ENCODE assay signal across 8 cellular contexts in the genomic region with DNA sequence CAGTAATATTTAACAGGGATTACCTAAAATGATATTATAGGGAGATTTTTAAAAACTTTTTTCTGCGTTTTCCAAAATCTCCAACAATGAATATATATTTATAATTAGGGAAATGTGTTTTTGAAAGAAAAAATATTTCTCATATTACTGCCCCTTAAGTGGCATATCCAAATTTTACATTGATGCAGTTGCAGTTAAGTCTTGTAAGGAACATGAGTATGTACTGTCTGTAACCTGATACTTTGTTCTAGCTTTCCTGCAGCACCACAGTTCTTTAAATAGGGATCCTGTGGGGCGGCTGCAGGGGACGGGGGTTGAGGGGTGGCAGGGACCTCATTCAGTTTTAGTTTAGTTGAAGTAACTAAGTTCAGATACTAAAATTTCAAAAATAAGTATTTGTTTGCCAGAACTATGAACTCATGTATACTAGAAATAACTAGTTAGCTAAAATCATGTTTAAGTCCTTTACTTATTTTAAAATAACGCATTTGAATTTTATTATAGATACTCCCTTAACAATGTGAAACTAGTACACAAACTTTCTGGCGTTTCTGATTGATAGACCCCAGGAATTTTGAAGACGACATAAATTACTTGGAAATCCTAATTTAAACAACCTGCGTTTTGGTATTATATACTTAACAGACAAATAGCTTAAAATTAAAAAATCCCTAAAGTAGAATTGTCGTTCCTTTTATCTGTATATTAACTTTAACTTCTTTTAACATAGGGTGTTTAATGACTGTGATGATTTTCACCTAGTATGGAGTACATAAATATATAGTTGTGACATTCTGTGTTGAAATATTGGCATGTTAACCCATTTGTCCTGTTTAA. TPM values are rescaled to one million over a fixed set of nuclear protein-coding genes. Genes with fewer than 3 reads are reported as not detected.
DNase-seq lines count a peak whose midpoint lies in the region; ATAC-seq and TF ChIP-seq lines count a peak whose summit lies in the region.

No MANE protein-coding gene starts in this region.

- DNase-seq in DMS53 (lab: John Stamatoyannopoulos, UW), result peak; percentile 88
- DNase-seq in HL-60 (ENCODE audit: low read depth in 1 of 2, low spot score in 1 of 2), result peak; percentile 28 to 62
- DNase-seq in SIG-M5 treated with dmso at 0.1 percent for 504 hours (lab: John Stamatoyannopoulos, UW; ENCODE audit: unreplicated experiment), result peak; percentile 81
- DNase-seq in heart left ventricle, result peak in 4 of 5 donors; percentile 50 to 64 (median 58)
- DNase-seq in prostate gland (ENCODE audit: low spot score), result peak; percentile 19
- DNase-seq in DMS79 (lab: John Stamatoyannopoulos, UW), result no peak

- H3K4me3 ChIP-seq in HL-60 (replicated peaks; ENCODE audit: insufficient read depth, low read length) (peak overlapping the region; percentile 31), heart left ventricle (peak overlapping the region; percentile 33 to 73 (median 64)), prostate gland (peak overlapping the region; percentile 33 to 35)

- TF ChIP-seq CTCF in HL-60 (IDR thresholded peaks at IDR 0.05; ENCODE audit: insufficient read depth, low read length), result no peak
- TF ChIP-seq CTCF in heart left ventricle (IDR thresholded peaks at IDR 0.05), result no peak
- no peak for TF ChIP-seq CTCF in prostate gland (IDR thresholded peaks at IDR 0.05)

- no peaks in the 10 kb centered on the region for H3K36me3 ChIP-seq in heart left ventricle
- no peaks in the 10 kb centered on the region for H3K36me3 ChIP-seq in prostate gland

- H3K9me3 ChIP-seq in heart left ventricle, result no peaks in the 10 kb centered on the region
- no peaks in the 10 kb centered on the region for H3K9me3 ChIP-seq in prostate gland

- peak overlapping the region; percentile 94 for H3K4me3 Mint-ChIP-seq in activated naive CD8-positive, alpha-beta T cell

- TF ChIP-seq POLR2A in heart left ventricle (IDR thresholded peaks at IDR 0.05) (no peak), prostate gland (IDR thresholded peaks at IDR 0.05) (no peak)

- H3K27ac ChIP-seq in HL-60 (replicated peaks) (peak overlapping the region; percentile 99), heart left ventricle (peak overlapping the region; percentile 89 to 96 (median 92)), prostate gland (peak overlapping the region; percentile 83 to 87)

- H3K27me3 Mint-ChIP-seq in activated naive CD8-positive, alpha-beta T cell, result no peaks in the 10 kb centered on the region

- intact Hi-C loops in heart left ventricle (cut with DNase I), result loop anchor here in 6 of 10 donors (2.0 to 10.0 kb wide), 2 partner anchors 25 to 111 kb away; partner anchors contain the start of gene FUBP1 (in 5 of the 6)
- intact Hi-C loops in prostate gland (cut with DNase I), result loop anchor here (1.0 kb wide), 1 partner anchor 25 kb away; the partner anchor contains the start of gene FUBP1

- H3K36me3 Mint-ChIP-seq in activated naive CD8-positive, alpha-beta T cell, result no peaks in the 10 kb centered on the region

- H3K4me1 ChIP-seq in heart left ventricle (peaks cover 0 to 45% (median 14%) of the 10 kb centered on the region in 12 donors), prostate gland (replicated peaks) (no peaks in the 10 kb centered on the region)

- H3K27me3 ChIP-seq in HL-60 (ENCODE audit: insufficient read depth, poor library complexity, severe bottlenecking) (no peaks in the 10 kb centered on the region), heart left ventricle (no peaks in the 10 kb centered on the region), prostate gland (replicated peaks; ENCODE audit: insufficient read depth) (no peaks in the 10 kb centered on the region)

- ATAC-seq in GM21381 (IDR thresholded peaks at IDR 0.05; ENCODE audit: unreplicated experiment) (peak; percentile 42), heart left ventricle (peak; percentile 80 to 85 (median 82))

- H3K9me3 Mint-ChIP-seq in activated naive CD8-positive, alpha-beta T cell (ENCODE audit: low read depth), result no peaks in the 10 kb centered on the region

- H3K27ac Mint-ChIP-seq in activated naive CD8-positive, alpha-beta T cell, result peak overlapping the region; percentile 100

- H3K4me1 Mint-ChIP-seq in activated naive CD8-positive, alpha-beta T cell (ENCODE audit: low read depth), result peaks cover 54% of the 10 kb centered on the region

- WGBS in heart left ventricle, 4 donors, result 4 to 7% (median 4%) methylated on average over 8 of the region's 8 CpGs
- WGBS in prostate gland, result 27% methylated on average over 8 of the region's 8 CpGs

RNA-seq across cellular contexts. Expression of gene DNAJB4, which starts 0.6 kb away (rescaled TPM):
- total RNA-seq in heart left ventricle (100 to 1,000 TPM in 4 of 9 donors, 10 to 100 TPM in 5; 56.7 to 190 (median 95.9) TPM), prostate gland (10 to 100 TPM; 15.8 to 22.8 TPM)
- 100 to 1,000 TPM in 1 of 2 donors, 10 to 100 TPM in 1; 35.2 to 162 TPM for polyA plus RNA-seq in heart left ventricle

RNA-seq across cellular contexts. Expression of gene FUBP1, which starts 25.2 kb away (rescaled TPM):
- total RNA-seq in heart left ventricle (10 to 100 TPM; 40.5 to 78.9 (median 64.3) TPM), prostate gland (100 to 1,000 TPM; 109 to 126 TPM)
- 10 to 100 TPM; 27.0 to 50.1 TPM for polyA plus RNA-seq in heart left ventricle

RNA-seq across cellular contexts. Expression of gene GIPC2, which starts 41.7 kb away (rescaled TPM):
- total RNA-seq in heart left ventricle (1 to 10 TPM in 8 of 9 donors, under 1 TPM in 1; 0.99 to 4.0 (median 2.8) TPM), prostate gland (1 to 10 TPM; 2.0 to 2.2 TPM)
- 1 to 10 TPM; 1.3 to 2.5 TPM for polyA plus RNA-seq in heart left ventricle
